ENCODE assay signal across 23 cellular contexts in the genomic region with DNA sequence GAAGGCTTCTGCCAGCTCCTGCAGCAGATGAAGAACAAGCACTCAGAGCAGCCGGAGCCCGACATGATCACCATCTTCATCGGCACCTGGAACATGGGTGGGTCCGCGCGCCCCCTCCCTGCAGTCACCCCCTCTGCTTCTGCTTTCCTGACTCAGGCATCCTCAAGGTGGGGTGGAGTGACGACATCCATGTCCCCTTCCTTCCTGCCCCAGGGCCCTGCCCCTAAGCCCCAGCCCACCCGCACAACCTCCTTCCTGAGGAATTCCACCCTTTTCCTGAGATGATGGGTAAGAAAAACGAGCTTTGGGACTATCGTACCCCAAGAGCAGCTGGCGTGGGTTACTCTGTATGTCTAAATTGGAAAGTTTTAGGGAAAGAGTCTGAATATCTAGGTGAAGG.
"Had no signal": no experiment of that assay in that cellular context is flagged by ENCODE, and none has a peak within 500 bp of the region (broad histone marks: within the 10 kb centered on the region; RNA-seq: fewer than 3 reads in every experiment).

No MANE protein-coding gene starts in this region.

- H3K4me1 ChIP-seq: adrenal gland had no signal

- H3K9me3 Mint-ChIP-seq: activated CD4-positive, alpha-beta memory T cell treated with anti-CD3 and anti-CD28 coated beads for 36 hours; activated naive CD4-positive, alpha-beta T cell treated with anti-CD3 and anti-CD28 coated beads for 36 hours; activated T-cell treated with anti-CD3 and anti-CD28 coated beads, Interleukin-2, amount 50 U/mL, for 4 hours; T-helper 1 cell treated with Interleukin-12 subunit alpha and Interleukin-12 subunit beta and Interleukin-4 antibody, amounts not matched to agents 30 μg/mL and 1 μg/mL, for 36 hours; WTC11 had no signal

- DNase-seq: activated CD4-positive, alpha-beta memory T cell treated with anti-CD3 and anti-CD28 coated beads for 36 hours; activated CD4-positive, alpha-beta T cell treated with anti-CD3 and anti-CD28 coated beads for 48 hours; activated CD4-positive, CD25-positive, alpha-beta regulatory T cell treated with anti-CD3 and anti-CD28 coated beads, Interleukin-2, amount 50 U/mL, for 72 hours; activated CD8-positive, alpha-beta memory T cell treated with anti-CD3 and anti-CD28 coated beads for 24 hours; activated gamma-delta T cell; activated naive CD4-positive, alpha-beta T cell treated with anti-CD3 and anti-CD28 coated beads for 36 hours; activated T-cell treated with anti-CD3 and anti-CD28 coated beads, Interleukin-2, amount 50 U/mL, for 4 hours; adrenal gland; anterior cingulate cortex; MG63; NCI-H1105; NCI-H1436; NCI-H1694 treated with DMSO at 0.1 percent for 48 hours; NCI-H2029 treated with DMSO at 0.1 percent for 48 hours; NCI-H524; Peyer's patch; Right ventricle myocardium superior; T-helper 9 cell had no signal

- H3K36me3 ChIP-seq: adrenal gland, MG63, SJSA1 had no signal

- H3K27me3 ChIP-seq: adrenal gland, MG63, Peyer's patch, SJSA1 had no signal

- H3K27me3 Mint-ChIP-seq: activated CD4-positive, alpha-beta memory T cell treated with anti-CD3 and anti-CD28 coated beads for 36 hours; activated naive CD8-positive, alpha-beta T cell had no signal

- H3K9me3 ChIP-seq: adrenal gland, MG63, Peyer's patch, SJSA1 had no signal

- H3K27ac Mint-ChIP-seq: activated CD4-positive, alpha-beta memory T cell treated with anti-CD3 and anti-CD28 coated beads for 36 hours; activated naive CD4-positive, alpha-beta T cell treated with anti-CD3 and anti-CD28 coated beads for 36 hours; activated naive CD8-positive, alpha-beta T cell; T-helper 1 cell treated with Interleukin-12 subunit alpha and Interleukin-12 subunit beta and Interleukin-4 antibody, amounts not matched to agents 30 μg/mL and 1 μg/mL, for 36 hours; WTC11 had no signal

- H3K27ac ChIP-seq: adrenal gland, Peyer's patch, RWPE1, SJSA1 had no signal

- H3K4me3 Mint-ChIP-seq: activated CD4-positive, alpha-beta memory T cell treated with anti-CD3 and anti-CD28 coated beads for 36 hours; activated naive CD4-positive, alpha-beta T cell treated with anti-CD3 and anti-CD28 coated beads for 36 hours; activated naive CD8-positive, alpha-beta T cell; activated T-cell treated with anti-CD3 and anti-CD28 coated beads, Interleukin-2, amount 50 U/mL, for 4 hours; T-helper 1 cell treated with Interleukin-12 subunit alpha and Interleukin-12 subunit beta and Interleukin-4 antibody, amounts not matched to agents 30 μg/mL and 1 μg/mL, for 36 hours; WTC11 had no signal

- H3K4me3 ChIP-seq: adrenal gland, MG63, Peyer's patch, SJSA1 had no signal
